ENCODE assay signal across 9 cellular contexts in genomic region chr20:24470782-24471582, GRCh38. TPM values are rescaled to one million over a fixed set of nuclear protein-coding genes. Genes with fewer than 3 reads are reported as not detected.
DNase-seq lines count a peak whose midpoint lies in the region; ATAC-seq and TF ChIP-seq lines count a peak whose summit lies in the region.
"Had no signal": no experiment of that assay in that cellular context is flagged by ENCODE, and none has a peak within 500 bp of the region (broad histone marks: within the 10 kb centered on the region; RNA-seq: fewer than 3 reads in every experiment).

No MANE protein-coding gene starts in this region.

- H3K79me2 ChIP-seq in parathyroid adenoma: no peaks in the 10 kb centered on the region

- peak overlapping the region; percentile 30 for H3K4me3 ChIP-seq in BJ (ENCODE audit: low read depth, low read length)
- H3K4me3 ChIP-seq in Peyer's patch: peak overlapping the region; percentile 8 to 51 (median 36)
- H3K4me3 ChIP-seq in cardiac muscle cell: peak overlapping the region; percentile 80
- no peak overlapping the region for H3K4me3 ChIP-seq in parathyroid adenoma (ENCODE audit: low read depth, low read length)

- no peak for ATAC-seq in GM21526 (IDR thresholded peaks at IDR 0.05; ENCODE audit: low FRiP score, unreplicated experiment)

- H3K27me3 ChIP-seq in BJ (ENCODE audit: control insufficient read depth, insufficient read depth, low read length) (peaks cover 6% of the 10 kb centered on the region), Peyer's patch (peaks cover 0 to 21% of the 10 kb centered on the region in 2 donors), cardiac muscle cell (peaks cover 48% of the 10 kb centered on the region), parathyroid adenoma (ENCODE audit: control insufficient read depth, insufficient read depth, low read length) (peaks cover 3% of the 10 kb centered on the region)

- TF ChIP-seq CTCF in BJ (IDR thresholded peaks at IDR 0.05; ENCODE audit: insufficient read depth, low read depth, low read length): no peak
- TF ChIP-seq CTCF in Peyer's patch (IDR thresholded peaks at IDR 0.05): no peak
- no peak for TF ChIP-seq CTCF in cardiac muscle cell (IDR thresholded peaks at IDR 0.05; ENCODE audit: low read depth, low read length)
- TF ChIP-seq CTCF in parathyroid adenoma (IDR thresholded peaks at IDR 0.05): no peak

- POLR2A ChIA-PET in BJ (lab: Charles Lee): no interaction called here

- no peak for TF ChIP-seq POLR2A in Peyer's patch (IDR thresholded peaks at IDR 0.05)

- H3K4me1 ChIP-seq in Peyer's patch (no peaks in the 10 kb centered on the region), cardiac muscle cell (ENCODE audit: low read depth) (no peaks in the 10 kb centered on the region), parathyroid adenoma (peaks cover 7% of the 10 kb centered on the region)

- DNase-seq in BJ (ENCODE audit: low read depth) (no peak), Peyer's patch (no peak), cardiac muscle cell (ENCODE audit: low read depth in 1 of 2, low spot score in 1 of 2) (peak in 1 of 2 donors; percentile 23), HuH-7 (ENCODE audit: low spot score) (no peak), hepatic stellate cell (ENCODE audit: low spot score) (no peak)
- no peak for DNase-seq in activated CD4-positive, alpha-beta T cell treated with anti-CD3 and anti-CD28 coated beads, Interleukin-2, amount 50 U/mL, for 4 hours
- DNase-seq: dermis blood vessel endothelial cell had no signal

- no peak overlapping the region for H3K9ac ChIP-seq in parathyroid adenoma

- CTCF ChIA-PET in BJ (lab: Yijun Ruan, JAX): interaction anchor here (1.2 kb wide), 1 partner anchor 310 kb away, joined by 3 read pairs; no protein-coding TSS in a partner anchor

- peak overlapping the region; percentile 65 for H3K4me2 ChIP-seq in parathyroid adenoma (ENCODE audit: low read length)

- H3K27ac ChIP-seq in Peyer's patch (peak overlapping the region in 1 of 4 donors; percentile 31), cardiac muscle cell (no peak overlapping the region), parathyroid adenoma (no peak overlapping the region)

- H3K9me3 ChIP-seq in Peyer's patch (no peaks in the 10 kb centered on the region), cardiac muscle cell (ENCODE audit: low read depth) (no peaks in the 10 kb centered on the region), parathyroid adenoma (ENCODE audit: control insufficient read depth, low read length) (no peaks in the 10 kb centered on the region)

- no peak overlapping the region for H2AFZ ChIP-seq in parathyroid adenoma

- H3K36me3 ChIP-seq in BJ (ENCODE audit: control insufficient read depth, insufficient read depth, low read length) (no peaks in the 10 kb centered on the region), Peyer's patch (no peaks in the 10 kb centered on the region), cardiac muscle cell (no peaks in the 10 kb centered on the region), parathyroid adenoma (ENCODE audit: control insufficient read depth, insufficient read depth, low read length) (no peaks in the 10 kb centered on the region)

RNA-seq across cellular contexts. Expression of gene SYNDIG1, which starts 1.6 kb away (rescaled TPM):
- 1.0 and 1.7 TPM in 2 replicates for polyA plus RNA-seq in BJ (2011; rRNA removed)
- polyA minus RNA-seq in BJ (2011; rRNA and poly(A)+ RNA removed): 0.57 and 2.7 TPM in 2 replicates
- total RNA-seq in Peyer's patch: 1 to 10 TPM in 1 of 4 donors, under 1 TPM in 1, not detected in 2; 0.76 to 1.7 TPM
- 1.7 and 2.5 TPM in 2 replicates for total RNA-seq in cardiac muscle cell
- 0.39 and 2.4 TPM in 2 replicates for polyA plus RNA-seq in cardiac muscle cell
